17 cellular contexts compared by ENCODE assay signal in genomic region chr12:58349161-58349560, GRCh38.
DNase-seq lines count a peak whose midpoint lies in the region; TF ChIP-seq lines count a peak whose summit lies in the region.
"Had no signal": no experiment of that assay in that cellular context is flagged by ENCODE, and none has a peak within 500 bp of the region (broad histone marks: within the 10 kb centered on the region; RNA-seq: fewer than 3 reads in every experiment).

No MANE protein-coding gene starts in this region.

- H3K9me3 ChIP-seq in adipocyte (ENCODE audit: control insufficient read depth, low read length) = peaks cover 13% of the 10 kb centered on the region

- TF ChIP-seq CTCF in fibroblast of villous mesenchyme (IDR thresholded peaks at IDR 0.05; ENCODE audit: insufficient read depth, low read depth, low read length) (no peak), GM13976 (IDR thresholded peaks at IDR 0.05; ENCODE audit: borderline replicate concordance, control extremely low read depth, extremely low read depth, insufficient read depth, missing control alignments) (no peak)

- H3K36me3 ChIP-seq in adipocyte (ENCODE audit: control insufficient read depth, insufficient read depth, low read length, severe bottlenecking) = no peaks in the 10 kb centered on the region

- H3K4me1 Mint-ChIP-seq in activated T-helper 2 cell treated with anti-CD3 and anti-CD28 coated beads, Interferon-gamma antibody, Interleukin-2, Interleukin-4, amounts not matched to agents 10 μg/mL and 5 μg/mL and 100 μg/mL, durations not matched to agents 14 hours and 24 hours and 36 hours (ENCODE audit: low read depth) = no peaks in the 10 kb centered on the region
- H3K4me1 Mint-ChIP-seq: CD14-positive monocyte had no signal

- no peaks in the 10 kb centered on the region for H3K9me3 Mint-ChIP-seq in activated T-helper 2 cell treated with anti-CD3 and anti-CD28 coated beads, Interferon-gamma antibody, Interleukin-2, Interleukin-4, amounts not matched to agents 10 μg/mL and 5 μg/mL and 100 μg/mL, durations not matched to agents 14 hours and 24 hours and 36 hours

- intact Hi-C loops in activated T-helper 2 cell treated with anti-CD3 and anti-CD28 coated beads, Interferon-gamma antibody, Interleukin-2, Interleukin-4, amounts not matched to agents 10 μg/mL and 5 μg/mL and 100 μg/mL, durations not matched to agents 14 hours and 24 hours and 36 hours (cut with micrococcal nuclease) = no loop called here

- H3K9ac ChIP-seq in adipocyte (ENCODE audit: low read length) = no peak overlapping the region

- no peaks in the 10 kb centered on the region for H3K36me3 Mint-ChIP-seq in activated T-helper 2 cell treated with anti-CD3 and anti-CD28 coated beads, Interferon-gamma antibody, Interleukin-2, Interleukin-4, amounts not matched to agents 10 μg/mL and 5 μg/mL and 100 μg/mL, durations not matched to agents 14 hours and 24 hours and 36 hours (ENCODE audit: low read depth)
- H3K36me3 Mint-ChIP-seq: CD14-positive monocyte had no signal

- H3K4me3 ChIP-seq in adipocyte (ENCODE audit: low read length) = peak overlapping the region; percentile 13
- no peak overlapping the region for H3K4me3 ChIP-seq in fibroblast of villous mesenchyme (ENCODE audit: low read depth, low read length)

- H3K27ac Mint-ChIP-seq in activated T-helper 2 cell treated with anti-CD3 and anti-CD28 coated beads, Interferon-gamma antibody, Interleukin-2, Interleukin-4, amounts not matched to agents 10 μg/mL and 5 μg/mL and 100 μg/mL, durations not matched to agents 14 hours and 24 hours and 36 hours = no peak overlapping the region
- H3K27ac Mint-ChIP-seq: CD14-positive monocyte had no signal

- DNase-seq in DMS53 (lab: John Stamatoyannopoulos, UW) (peak; percentile 57), NCI-H146 (lab: John Stamatoyannopoulos, UW) (peak; percentile 94), adipocyte (ENCODE audit: low read depth) (no peak), fibroblast of villous mesenchyme (ENCODE audit: low read depth) (peak; percentile 86), NCI-H1436 treated with DMSO at 0.1 percent for 48 hours (lab: John Stamatoyannopoulos, UW) (no peak), GM13976 (ENCODE audit: low spot score) (no peak)
- DNase-seq in activated T-helper 2 cell treated with anti-CD3 and anti-CD28 coated beads, Interferon-gamma antibody, Interleukin-2, Interleukin-4, amounts not matched to agents 10 μg/mL and 5 μg/mL and 100 μg/mL, durations not matched to agents 14 hours and 24 hours and 36 hours (ENCODE audit: low spot score) = no peak
- DNase-seq: ACHN, AML-193, H7, Karpas-422, MM.1S, NCI-H1092 treated with DMSO at 0.1 percent for 48 hours, NCI-H187, NCI-H2171, SW 1271 had no signal

- no peak overlapping the region for H3K4me3 Mint-ChIP-seq in activated T-helper 2 cell treated with anti-CD3 and anti-CD28 coated beads, Interferon-gamma antibody, Interleukin-2, Interleukin-4, amounts not matched to agents 10 μg/mL and 5 μg/mL and 100 μg/mL, durations not matched to agents 14 hours and 24 hours and 36 hours (ENCODE audit: low read depth)
- H3K4me3 Mint-ChIP-seq: CD14-positive monocyte had no signal

- H3K27me3 Mint-ChIP-seq in activated T-helper 2 cell treated with anti-CD3 and anti-CD28 coated beads, Interferon-gamma antibody, Interleukin-2, Interleukin-4, amounts not matched to agents 10 μg/mL and 5 μg/mL and 100 μg/mL, durations not matched to agents 14 hours and 24 hours and 36 hours (ENCODE audit: low read depth) = peaks cover 3% of the 10 kb centered on the region

- no peaks in the 10 kb centered on the region for H3K27me3 ChIP-seq in adipocyte (replicated peaks; ENCODE audit: control insufficient read depth, insufficient read depth, low read length)

- peaks cover 6% of the 10 kb centered on the region for H3K4me1 ChIP-seq in adipocyte (ENCODE audit: control insufficient read depth, insufficient read depth, low read length)

- in situ Hi-C loops in GM13976 (cut with MboI; ENCODE audit: low sequenced_read_pairs, unreplicated experiment) = loop anchor here (25.0 kb wide), 1 partner anchor 813 kb away; no protein-coding TSS in a partner anchor

Comparison
In these comparisons a context has a peak if more than half of its experiments do, and no peak if none do; other contexts are left out.
1. DNase-seq: peak in DMS53 (single experiment), NCI-H146 (single experiment) and fibroblast of villous mesenchyme (single experiment); none in adipocyte (single experiment), activated T-helper 2 cell treated with anti-CD3 and anti-CD28 coated beads, Interferon-gamma antibody, Interleukin-2, Interleukin-4, amounts not matched to agents 10 μg/mL and 5 μg/mL and 100 μg/mL, durations not matched to agents 14 hours and 24 hours and 36 hours (single experiment), NCI-H1436 treated with DMSO at 0.1 percent for 48 hours (single experiment) and GM13976 (single experiment).